14 cellular contexts compared by ENCODE assay signal in genomic region chr7:44636041-44636580, GRCh38. TPM values are rescaled to one million over a fixed set of nuclear protein-coding genes. Genes with fewer than 3 reads are reported as not detected.
DNase-seq lines count a peak whose midpoint lies in the region; ATAC-seq and TF ChIP-seq lines count a peak whose summit lies in the region.
"Had no signal": no experiment of that assay in that cellular context is flagged by ENCODE, and none has a peak within 500 bp of the region (broad histone marks: within the 10 kb centered on the region; RNA-seq: fewer than 3 reads in every experiment).

No MANE protein-coding gene starts in this region.

- H3K4me1 Mint-ChIP-seq in activated naive CD4-positive, alpha-beta T cell treated with anti-CD3 and anti-CD28 coated beads, Interleukin-2, amount 10 ng/mL, durations not matched to agents 7 days and 5 days: peaks cover 95% of the 10 kb centered on the region
- H3K4me1 Mint-ChIP-seq in activated CD4-positive, alpha-beta memory T cell treated with anti-CD3 and anti-CD28 coated beads for 36 hours (ENCODE audit: low read depth): peaks cover 94% of the 10 kb centered on the region

- no peak for TF ChIP-seq CTCF in left lung (IDR thresholded peaks at IDR 0.05)
- TF ChIP-seq CTCF in suprapubic skin (IDR thresholded peaks at IDR 0.05): no peak
- no peak for TF ChIP-seq CTCF in GM10248 (IDR thresholded peaks at IDR 0.05; ENCODE audit: control extremely low read depth, extremely low read depth, low read depth, missing control alignments)

- no peaks in the 10 kb centered on the region for H3K36me3 ChIP-seq in left lung
- H3K36me3 ChIP-seq in suprapubic skin: no peaks in the 10 kb centered on the region
- H3K36me3 ChIP-seq: right lobe of liver had no signal

- peak overlapping the region; percentile 88 for H3K27ac Mint-ChIP-seq in activated naive CD4-positive, alpha-beta T cell treated with anti-CD3 and anti-CD28 coated beads, Interleukin-2, amount 10 ng/mL, durations not matched to agents 7 days and 5 days
- H3K27ac Mint-ChIP-seq in activated naive CD4-positive, alpha-beta T cell treated with anti-CD3 and anti-CD28 coated beads, Interleukin-2, amount 50 U/mL, for 72 hours: no peak overlapping the region
- peak overlapping the region; percentile 54 for H3K27ac Mint-ChIP-seq in activated CD4-positive, alpha-beta memory T cell treated with anti-CD3 and anti-CD28 coated beads for 36 hours

- no peak overlapping the region for H3K4me3 Mint-ChIP-seq in activated naive CD4-positive, alpha-beta T cell treated with anti-CD3 and anti-CD28 coated beads, Interleukin-2, amount 10 ng/mL, durations not matched to agents 7 days and 5 days
- no peak overlapping the region for H3K4me3 Mint-ChIP-seq in activated CD4-positive, alpha-beta memory T cell treated with anti-CD3 and anti-CD28 coated beads for 36 hours

- ATAC-seq in activated naive CD4-positive, alpha-beta T cell treated with anti-CD3 and anti-CD28 coated beads, Interleukin-2, amount 50 U/mL, for 72 hours: no peak
- ATAC-seq in left lung (peak; percentile 17), GM18907 (IDR thresholded peaks at IDR 0.05; ENCODE audit: unreplicated experiment) (no peak)
- ATAC-seq: esophagus mucosa, right lobe of liver had no signal

- H3K27me3 Mint-ChIP-seq in activated naive CD4-positive, alpha-beta T cell treated with anti-CD3 and anti-CD28 coated beads, Interleukin-2, amount 10 ng/mL, durations not matched to agents 7 days and 5 days: no peaks in the 10 kb centered on the region
- no peaks in the 10 kb centered on the region for H3K27me3 Mint-ChIP-seq in activated CD4-positive, alpha-beta memory T cell treated with anti-CD3 and anti-CD28 coated beads for 36 hours

- DNase-seq in activated naive CD4-positive, alpha-beta T cell treated with anti-CD3 and anti-CD28 coated beads, Interleukin-2, amount 10 ng/mL, durations not matched to agents 7 days and 5 days: no peak
- no peak for DNase-seq in activated naive CD4-positive, alpha-beta T cell treated with anti-CD3 and anti-CD28 coated beads, Interleukin-2, amount 50 U/mL, for 72 hours (ENCODE audit: low spot score in 2 of 2)
- no peak for DNase-seq in activated CD4-positive, alpha-beta memory T cell treated with anti-CD3 and anti-CD28 coated beads for 36 hours
- DNase-seq in left lung (no peak), suprapubic skin (ENCODE audit: low spot score in 2 of 2) (peak in 1 of 2 donors; percentile 72), GM10248 (ENCODE audit: extremely low spot score) (no peak)
- DNase-seq in stimulated activated CD4-positive, alpha-beta T cell treated with anti-CD3 and anti-CD28 coated beads, Interleukin-2, amount 100 ng/mL, for 48 hours: no peak
- DNase-seq: activated CD4-positive, alpha-beta T cell treated with anti-CD3 and anti-CD28 coated beads for 48 hours; aorta; GF-D8; NCI-H1436 had no signal

- H3K4me1 ChIP-seq in left lung: peaks cover 71 to 99% of the 10 kb centered on the region in 2 donors
- peaks cover 90% of the 10 kb centered on the region for H3K4me1 ChIP-seq in suprapubic skin

- H3K27me3 ChIP-seq in left lung (no peaks in the 10 kb centered on the region), suprapubic skin (no peaks in the 10 kb centered on the region)
- H3K27me3 ChIP-seq: right lobe of liver had no signal

- peaks cover 58% of the 10 kb centered on the region for H3K36me3 Mint-ChIP-seq in activated naive CD4-positive, alpha-beta T cell treated with anti-CD3 and anti-CD28 coated beads, Interleukin-2, amount 10 ng/mL, durations not matched to agents 7 days and 5 days
- peaks cover 0 to 30% of the 10 kb centered on the region in 2 donors for H3K36me3 Mint-ChIP-seq in activated naive CD4-positive, alpha-beta T cell treated with anti-CD3 and anti-CD28 coated beads, Interleukin-2, amount 50 U/mL, for 72 hours
- H3K36me3 Mint-ChIP-seq in activated CD4-positive, alpha-beta memory T cell treated with anti-CD3 and anti-CD28 coated beads for 36 hours: peaks cover 11% of the 10 kb centered on the region

- WGBS in suprapubic skin: 75% methylated on average over 3 of the region's 3 CpGs

- POLR2A ChIA-PET in activated CD4-positive, alpha-beta memory T cell treated with anti-CD3 and anti-CD28 coated beads for 36 hours (lab: Charles Lee): interaction anchor here (0.9 to 4.9 kb wide), 7 partner anchors 12 to 249 kb away, joined by 3 to 60 read pairs (median 4); partner anchors contain the start of genes DDX56, OGDH, PURB and TMED4
- POLR2A ChIA-PET in GM10248 (lab: Yijun Ruan, JAX): interaction anchor here (0.9 to 1.0 kb wide), 2 partner anchors 13 to 114 kb away, joined by 4 read pairs; no protein-coding TSS in a partner anchor

- H3K4me3 ChIP-seq in left lung (no peak overlapping the region), suprapubic skin (no peak overlapping the region)
- H3K4me3 ChIP-seq: right lobe of liver had no signal

- intact Hi-C loops in activated CD4-positive, alpha-beta memory T cell treated with anti-CD3 and anti-CD28 coated beads for 36 hours (cut with micrococcal nuclease): loop anchor here (10.0 kb wide), 1 partner anchor 389 kb away; no protein-coding TSS in a partner anchor
- intact Hi-C loops in left lung (cut with DNase I): no loop called here

- no peak for TF ChIP-seq EP300 in suprapubic skin (IDR thresholded peaks at IDR 0.05)

- H3K9me3 Mint-ChIP-seq in activated naive CD4-positive, alpha-beta T cell treated with anti-CD3 and anti-CD28 coated beads, Interleukin-2, amount 10 ng/mL, durations not matched to agents 7 days and 5 days: no peaks in the 10 kb centered on the region
- H3K9me3 Mint-ChIP-seq in activated naive CD4-positive, alpha-beta T cell treated with anti-CD3 and anti-CD28 coated beads, Interleukin-2, amount 50 U/mL, for 72 hours: no peaks in the 10 kb centered on the region
- H3K9me3 Mint-ChIP-seq in activated CD4-positive, alpha-beta memory T cell treated with anti-CD3 and anti-CD28 coated beads for 36 hours: no peaks in the 10 kb centered on the region

- no peaks in the 10 kb centered on the region for H3K9me3 ChIP-seq in left lung
- no peaks in the 10 kb centered on the region for H3K9me3 ChIP-seq in suprapubic skin
- H3K9me3 ChIP-seq: right lobe of liver had no signal

- no peak for TF ChIP-seq POLR2A in suprapubic skin (IDR thresholded peaks at IDR 0.05)

- CTCF ChIA-PET in activated naive CD4-positive, alpha-beta T cell treated with anti-CD3 and anti-CD28 coated beads, Interleukin-2, amount 10 ng/mL, durations not matched to agents 7 days and 5 days (lab: Charles Lee): interaction anchor here (0.9 to 1.5 kb wide), 3 partner anchors 11 to 211 kb away, joined by 3 to 4 read pairs (median 4); no protein-coding TSS in a partner anchor
- CTCF ChIA-PET in activated CD4-positive, alpha-beta memory T cell treated with anti-CD3 and anti-CD28 coated beads for 36 hours (lab: Charles Lee): interaction anchor here (0.9 to 1.2 kb wide), 3 partner anchors 11 to 221 kb away, joined by 3 to 4 read pairs (median 4); no protein-coding TSS in a partner anchor
- CTCF ChIA-PET in GM10248 (lab: Yijun Ruan, JAX): interaction anchor here (1.1 to 2.5 kb wide), 4 partner anchors 11 to 71 kb away, joined by 4 to 9 read pairs (median 6); no protein-coding TSS in a partner anchor

- H3K27ac ChIP-seq in left lung (peak overlapping the region in 1 of 2 donors; percentile 94), suprapubic skin (peak overlapping the region; percentile 61)
- H3K27ac ChIP-seq: right lobe of liver had no signal

RNA-seq across cellular contexts. Expression of gene OGDH, which starts 29.7 kb away (rescaled TPM):
- total RNA-seq in activated naive CD4-positive, alpha-beta T cell treated with anti-CD3 and anti-CD28 coated beads, Interleukin-2, amount 50 U/mL, for 72 hours: 100 to 1,000 TPM in 1 of 2 donors, 10 to 100 TPM in 1; 53.2 to 106 TPM
- total RNA-seq in activated CD4-positive, alpha-beta memory T cell treated with anti-CD3 and anti-CD28 coated beads for 36 hours: 100 to 1,000 TPM; 103 to 105 TPM
- 100 to 1,000 TPM; 159 to 184 TPM for total RNA-seq in left lung
- 100 to 1,000 TPM in 3 of 4 donors, 10 to 100 TPM in 1; 98.6 to 146 (median 127) TPM for total RNA-seq in suprapubic skin

RNA-seq across cellular contexts. Expression of gene TMED4, which starts 54.1 kb away (rescaled TPM):
- total RNA-seq in activated naive CD4-positive, alpha-beta T cell treated with anti-CD3 and anti-CD28 coated beads, Interleukin-2, amount 50 U/mL, for 72 hours: 100 to 1,000 TPM in 1 of 2 donors, 10 to 100 TPM in 1; 67.1 to 114 TPM
- 10 to 100 TPM; 74.8 to 79.1 TPM for total RNA-seq in activated CD4-positive, alpha-beta memory T cell treated with anti-CD3 and anti-CD28 coated beads for 36 hours
- total RNA-seq in left lung: 10 to 100 TPM; 69.6 to 84.7 TPM
- total RNA-seq in suprapubic skin: 100 to 1,000 TPM in 1 of 4 donors, 10 to 100 TPM in 3; 76.8 to 101 (median 93.2) TPM

Comparison
In these comparisons a context has a peak if more than half of its experiments do, and no peak if none do; other contexts are left out.
1. H3K27ac Mint-ChIP-seq: peak in activated naive CD4-positive, alpha-beta T cell treated with anti-CD3 and anti-CD28 coated beads, Interleukin-2, amount 10 ng/mL, durations not matched to agents 7 days and 5 days (single experiment) and activated CD4-positive, alpha-beta memory T cell treated with anti-CD3 and anti-CD28 coated beads for 36 hours (single experiment); none in activated naive CD4-positive, alpha-beta T cell treated with anti-CD3 and anti-CD28 coated beads, Interleukin-2, amount 50 U/mL, for 72 hours (0 of 2).